In the genomic region with DNA sequence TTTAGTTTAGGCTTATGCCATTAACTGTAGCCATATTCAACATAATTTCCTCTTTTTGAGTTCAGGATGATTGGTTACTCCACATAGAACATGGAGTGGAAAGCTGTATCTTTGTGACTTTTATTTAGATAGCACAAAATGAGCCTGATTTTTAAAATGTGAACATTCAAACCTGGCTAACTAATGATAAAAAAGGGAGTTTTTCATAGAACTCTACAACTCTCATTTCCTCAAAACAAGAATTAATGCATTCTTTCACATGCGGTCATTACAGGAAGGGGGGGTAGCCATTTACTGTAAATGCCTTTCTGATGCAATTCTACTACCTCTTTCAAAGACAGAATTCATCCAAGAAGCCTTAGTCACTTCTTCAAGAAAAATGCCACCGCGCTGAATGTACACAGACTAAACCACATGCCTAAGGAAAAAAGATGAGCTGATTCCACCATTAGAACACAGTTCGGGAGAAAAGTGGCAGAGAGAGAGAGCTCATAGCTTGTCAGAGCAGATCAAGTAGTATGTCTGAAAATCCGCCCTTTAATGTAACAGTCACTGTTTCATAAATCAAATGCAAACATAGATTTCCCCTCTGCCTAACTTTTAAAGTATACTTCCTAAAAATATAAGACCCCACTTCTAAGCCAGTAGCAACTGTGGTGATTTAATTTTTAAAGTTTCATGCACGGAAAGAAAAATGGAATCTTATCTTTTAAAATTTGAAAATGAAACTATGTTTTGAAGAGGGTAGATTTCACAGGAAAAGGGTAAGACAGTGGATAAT, we compare ENCODE assay signal across 1 cellular context.
TF ChIP-seq lines count a peak whose summit lies in the region.

No MANE protein-coding gene starts in this region.

TF ChIP-seq in K562, 482 proteins besides CTCF, POLR2A, EP300 and RAD21 (continued from another document and continues in another):
- TF ChIP-seq, protein P1, sequence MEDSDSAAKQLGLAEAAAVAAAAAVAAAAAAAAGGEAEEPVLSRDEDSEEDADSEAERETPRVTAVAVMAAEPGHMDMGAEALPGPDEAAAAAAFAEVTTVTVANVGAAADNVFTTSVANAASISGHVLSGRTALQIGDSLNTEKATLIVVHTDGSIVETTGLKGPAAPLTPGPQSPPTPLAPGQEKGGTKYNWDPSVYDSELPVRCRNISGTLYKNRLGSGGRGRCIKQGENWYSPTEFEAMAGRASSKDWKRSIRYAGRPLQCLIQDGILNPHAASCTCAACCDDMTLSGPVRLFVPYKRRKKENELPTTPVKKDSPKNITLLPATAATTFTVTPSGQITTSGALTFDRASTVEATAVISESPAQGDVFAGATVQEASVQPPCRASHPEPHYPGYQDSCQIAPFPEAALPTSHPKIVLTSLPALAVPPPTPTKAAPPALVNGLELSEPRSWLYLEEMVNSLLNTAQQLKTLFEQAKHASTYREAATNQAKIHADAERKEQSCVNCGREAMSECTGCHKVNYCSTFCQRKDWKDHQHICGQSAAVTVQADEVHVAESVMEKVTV (CRISPR knock-in tag; IDR thresholded peaks at IDR 0.05), result peak; percentile 28; the same call in 1 of the 2 replicates
- TF ChIP-seq, protein P2, sequence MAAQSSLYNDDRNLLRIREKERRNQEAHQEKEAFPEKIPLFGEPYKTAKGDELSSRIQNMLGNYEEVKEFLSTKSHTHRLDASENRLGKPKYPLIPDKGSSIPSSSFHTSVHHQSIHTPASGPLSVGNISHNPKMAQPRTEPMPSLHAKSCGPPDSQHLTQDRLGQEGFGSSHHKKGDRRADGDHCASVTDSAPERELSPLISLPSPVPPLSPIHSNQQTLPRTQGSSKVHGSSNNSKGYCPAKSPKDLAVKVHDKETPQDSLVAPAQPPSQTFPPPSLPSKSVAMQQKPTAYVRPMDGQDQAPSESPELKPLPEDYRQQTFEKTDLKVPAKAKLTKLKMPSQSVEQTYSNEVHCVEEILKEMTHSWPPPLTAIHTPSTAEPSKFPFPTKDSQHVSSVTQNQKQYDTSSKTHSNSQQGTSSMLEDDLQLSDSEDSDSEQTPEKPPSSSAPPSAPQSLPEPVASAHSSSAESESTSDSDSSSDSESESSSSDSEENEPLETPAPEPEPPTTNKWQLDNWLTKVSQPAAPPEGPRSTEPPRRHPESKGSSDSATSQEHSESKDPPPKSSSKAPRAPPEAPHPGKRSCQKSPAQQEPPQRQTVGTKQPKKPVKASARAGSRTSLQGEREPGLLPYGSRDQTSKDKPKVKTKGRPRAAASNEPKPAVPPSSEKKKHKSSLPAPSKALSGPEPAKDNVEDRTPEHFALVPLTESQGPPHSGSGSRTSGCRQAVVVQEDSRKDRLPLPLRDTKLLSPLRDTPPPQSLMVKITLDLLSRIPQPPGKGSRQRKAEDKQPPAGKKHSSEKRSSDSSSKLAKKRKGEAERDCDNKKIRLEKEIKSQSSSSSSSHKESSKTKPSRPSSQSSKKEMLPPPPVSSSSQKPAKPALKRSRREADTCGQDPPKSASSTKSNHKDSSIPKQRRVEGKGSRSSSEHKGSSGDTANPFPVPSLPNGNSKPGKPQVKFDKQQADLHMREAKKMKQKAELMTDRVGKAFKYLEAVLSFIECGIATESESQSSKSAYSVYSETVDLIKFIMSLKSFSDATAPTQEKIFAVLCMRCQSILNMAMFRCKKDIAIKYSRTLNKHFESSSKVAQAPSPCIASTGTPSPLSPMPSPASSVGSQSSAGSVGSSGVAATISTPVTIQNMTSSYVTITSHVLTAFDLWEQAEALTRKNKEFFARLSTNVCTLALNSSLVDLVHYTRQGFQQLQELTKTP (IDR thresholded peaks at IDR 0.05; ENCODE audit: low read depth in 1 of 2, partially characterized antibody in 2 of 2), result peak in 1 of 2 experiments; percentile 37
- TF ChIP-seq SMAD2 (IDR thresholded peaks at IDR 0.05; ENCODE audit: low read depth, low read length), result no peak
- TF ChIP-seq MBD1 (CRISPR knock-in tag; IDR thresholded peaks at IDR 0.05), result peak; percentile 41; the same call in 1 of the 2 replicates
- TF ChIP-seq DPF2 (IDR thresholded peaks at IDR 0.05), result peak; percentile 61; the same call in 1 of the 2 replicates
- no peak for TF ChIP-seq U2AF1 (optimal IDR thresholded peaks at IDR 0.05; ENCODE audit: low read depth, low read length)
- TF ChIP-seq RB1 (IDR thresholded peaks at IDR 0.05; ENCODE audit: low read depth), result no peak
- TF ChIP-seq, protein P3, sequence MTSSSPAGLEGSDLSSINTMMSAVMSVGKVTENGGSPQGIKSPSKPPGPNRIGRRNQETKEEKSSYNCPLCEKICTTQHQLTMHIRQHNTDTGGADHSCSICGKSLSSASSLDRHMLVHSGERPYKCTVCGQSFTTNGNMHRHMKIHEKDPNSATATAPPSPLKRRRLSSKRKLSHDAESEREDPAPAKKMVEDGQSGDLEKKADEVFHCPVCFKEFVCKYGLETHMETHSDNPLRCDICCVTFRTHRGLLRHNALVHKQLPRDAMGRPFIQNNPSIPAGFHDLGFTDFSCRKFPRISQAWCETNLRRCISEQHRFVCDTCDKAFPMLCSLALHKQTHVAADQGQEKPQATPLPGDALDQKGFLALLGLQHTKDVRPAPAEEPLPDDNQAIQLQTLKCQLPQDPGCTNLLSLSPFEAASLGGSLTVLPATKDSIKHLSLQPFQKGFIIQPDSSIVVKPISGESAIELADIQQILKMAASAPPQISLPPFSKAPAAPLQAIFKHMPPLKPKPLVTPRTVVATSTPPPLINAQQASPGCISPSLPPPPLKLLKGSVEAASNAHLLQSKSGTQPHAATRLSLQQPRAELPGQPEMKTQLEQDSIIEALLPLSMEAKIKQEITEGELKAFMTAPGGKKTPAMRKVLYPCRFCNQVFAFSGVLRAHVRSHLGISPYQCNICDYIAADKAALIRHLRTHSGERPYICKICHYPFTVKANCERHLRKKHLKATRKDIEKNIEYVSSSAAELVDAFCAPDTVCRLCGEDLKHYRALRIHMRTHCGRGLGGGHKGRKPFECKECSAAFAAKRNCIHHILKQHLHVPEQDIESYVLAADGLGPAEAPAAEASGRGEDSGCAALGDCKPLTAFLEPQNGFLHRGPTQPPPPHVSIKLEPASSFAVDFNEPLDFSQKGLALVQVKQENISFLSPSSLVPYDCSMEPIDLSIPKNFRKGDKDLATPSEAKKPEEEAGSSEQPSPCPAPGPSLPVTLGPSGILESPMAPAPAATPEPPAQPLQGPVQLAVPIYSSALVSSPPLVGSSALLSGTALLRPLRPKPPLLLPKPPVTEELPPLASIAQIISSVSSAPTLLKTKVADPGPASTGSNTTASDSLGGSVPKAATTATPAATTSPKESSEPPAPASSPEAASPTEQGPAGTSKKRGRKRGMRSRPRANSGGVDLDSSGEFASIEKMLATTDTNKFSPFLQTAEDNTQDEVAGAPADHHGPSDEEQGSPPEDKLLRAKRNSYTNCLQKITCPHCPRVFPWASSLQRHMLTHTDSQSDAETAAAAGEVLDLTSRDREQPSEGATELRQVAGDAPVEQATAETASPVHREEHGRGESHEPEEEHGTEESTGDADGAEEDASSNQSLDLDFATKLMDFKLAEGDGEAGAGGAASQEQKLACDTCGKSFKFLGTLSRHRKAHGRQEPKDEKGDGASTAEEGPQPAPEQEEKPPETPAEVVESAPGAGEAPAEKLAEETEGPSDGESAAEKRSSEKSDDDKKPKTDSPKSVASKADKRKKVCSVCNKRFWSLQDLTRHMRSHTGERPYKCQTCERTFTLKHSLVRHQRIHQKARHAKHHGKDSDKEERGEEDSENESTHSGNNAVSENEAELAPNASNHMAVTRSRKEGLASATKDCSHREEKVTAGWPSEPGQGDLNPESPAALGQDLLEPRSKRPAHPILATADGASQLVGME (CRISPR knock-in tag; IDR thresholded peaks at IDR 0.05), result no peak
- no peak for TF ChIP-seq ZNF3 (CRISPR knock-in tag; IDR thresholded peaks at IDR 0.05)
- TF ChIP-seq NFXL1 (CRISPR knock-in tag; IDR thresholded peaks at IDR 0.05), result 0 out of 2 replicates have a peak, but pooled peaks have one; percentile 69
- TF ChIP-seq FOXJ2 (tag; IDR thresholded peaks at IDR 0.05), result peak; percentile 67
- no peak for TF ChIP-seq ZNF12 (CRISPR knock-in tag; IDR thresholded peaks at IDR 0.05)
- peak in 1 of 2 experiments; percentile 48; a peak in 2 of 4 replicates for TF ChIP-seq ARNT (IDR thresholded peaks at IDR 0.05)
- TF ChIP-seq IRF1 (CRISPR knock-in tag; IDR thresholded peaks at IDR 0.05; ENCODE audit: borderline replicate concordance), result no peak
- TF ChIP-seq ZBTB33 (CRISPR knock-in tag; IDR thresholded peaks at IDR 0.05), result no peak
- TF ChIP-seq ZKSCAN8 (CRISPR knock-in tag; IDR thresholded peaks at IDR 0.05), result 0 out of 2 replicates have a peak, but pooled peaks have one; percentile 65
- TF ChIP-seq ZNF668 (CRISPR knock-in tag; IDR thresholded peaks at IDR 0.05), result peak; percentile 79; the same call in 1 of the 2 replicates
- no peak for TF ChIP-seq SNAPC5 (CRISPR knock-in tag; IDR thresholded peaks at IDR 0.05)
- TF ChIP-seq, protein P4, sequence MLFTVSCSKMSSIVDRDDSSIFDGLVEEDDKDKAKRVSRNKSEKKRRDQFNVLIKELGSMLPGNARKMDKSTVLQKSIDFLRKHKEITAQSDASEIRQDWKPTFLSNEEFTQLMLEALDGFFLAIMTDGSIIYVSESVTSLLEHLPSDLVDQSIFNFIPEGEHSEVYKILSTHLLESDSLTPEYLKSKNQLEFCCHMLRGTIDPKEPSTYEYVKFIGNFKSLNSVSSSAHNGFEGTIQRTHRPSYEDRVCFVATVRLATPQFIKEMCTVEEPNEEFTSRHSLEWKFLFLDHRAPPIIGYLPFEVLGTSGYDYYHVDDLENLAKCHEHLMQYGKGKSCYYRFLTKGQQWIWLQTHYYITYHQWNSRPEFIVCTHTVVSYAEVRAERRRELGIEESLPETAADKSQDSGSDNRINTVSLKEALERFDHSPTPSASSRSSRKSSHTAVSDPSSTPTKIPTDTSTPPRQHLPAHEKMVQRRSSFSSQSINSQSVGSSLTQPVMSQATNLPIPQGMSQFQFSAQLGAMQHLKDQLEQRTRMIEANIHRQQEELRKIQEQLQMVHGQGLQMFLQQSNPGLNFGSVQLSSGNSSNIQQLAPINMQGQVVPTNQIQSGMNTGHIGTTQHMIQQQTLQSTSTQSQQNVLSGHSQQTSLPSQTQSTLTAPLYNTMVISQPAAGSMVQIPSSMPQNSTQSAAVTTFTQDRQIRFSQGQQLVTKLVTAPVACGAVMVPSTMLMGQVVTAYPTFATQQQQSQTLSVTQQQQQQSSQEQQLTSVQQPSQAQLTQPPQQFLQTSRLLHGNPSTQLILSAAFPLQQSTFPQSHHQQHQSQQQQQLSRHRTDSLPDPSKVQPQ (CRISPR knock-in tag; IDR thresholded peaks at IDR 0.05; ENCODE audit: borderline replicate concordance), result 0 out of 2 replicates have a peak, but pooled peaks have one; percentile 4
- peak; percentile 69; the same call in 1 of the 2 replicates for TF ChIP-seq ZNF23 (CRISPR knock-in tag; IDR thresholded peaks at IDR 0.05)
- TF ChIP-seq MYC (IDR thresholded peaks at IDR 0.05; ENCODE audit: low read depth, low read length), result peak; percentile 96
- no peak for TF ChIP-seq MYC (CRISPR knock-in tag; IDR thresholded peaks at IDR 0.05; ENCODE audit: borderline replicate concordance, low read depth)
- no peak for TF ChIP-seq ZNF232 (CRISPR knock-in tag; IDR thresholded peaks at IDR 0.05)
- TF ChIP-seq HEY1 (CRISPR knock-in tag; IDR thresholded peaks at IDR 0.05; ENCODE audit: borderline replicate concordance), result no peak
- TF ChIP-seq ZNF311 (CRISPR knock-in tag; IDR thresholded peaks at IDR 0.05), result peak; percentile 81
- TF ChIP-seq L3MBTL2 (IDR thresholded peaks at IDR 0.05), result peak; percentile 94
- TF ChIP-seq, protein P5, sequence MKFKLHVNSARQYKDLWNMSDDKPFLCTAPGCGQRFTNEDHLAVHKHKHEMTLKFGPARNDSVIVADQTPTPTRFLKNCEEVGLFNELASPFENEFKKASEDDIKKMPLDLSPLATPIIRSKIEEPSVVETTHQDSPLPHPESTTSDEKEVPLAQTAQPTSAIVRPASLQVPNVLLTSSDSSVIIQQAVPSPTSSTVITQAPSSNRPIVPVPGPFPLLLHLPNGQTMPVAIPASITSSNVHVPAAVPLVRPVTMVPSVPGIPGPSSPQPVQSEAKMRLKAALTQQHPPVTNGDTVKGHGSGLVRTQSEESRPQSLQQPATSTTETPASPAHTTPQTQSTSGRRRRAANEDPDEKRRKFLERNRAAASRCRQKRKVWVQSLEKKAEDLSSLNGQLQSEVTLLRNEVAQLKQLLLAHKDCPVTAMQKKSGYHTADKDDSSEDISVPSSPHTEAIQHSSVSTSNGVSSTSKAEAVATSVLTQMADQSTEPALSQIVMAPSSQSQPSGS (CRISPR knock-in tag; IDR thresholded peaks at IDR 0.05), result no peak
- peak; percentile 15 for TF ChIP-seq POLR2B (IDR thresholded peaks at IDR 0.05; ENCODE audit: low read depth, partially characterized antibody)
- TF ChIP-seq CTBP1 (IDR thresholded peaks at IDR 0.05; ENCODE audit: borderline replicate concordance), result peak; percentile 49; the same call in 1 of the 2 replicates
- no peak for TF ChIP-seq ADNP (tag; IDR thresholded peaks at IDR 0.05)
